ENCODE assay signal across 1 cellular context in the genomic region with DNA sequence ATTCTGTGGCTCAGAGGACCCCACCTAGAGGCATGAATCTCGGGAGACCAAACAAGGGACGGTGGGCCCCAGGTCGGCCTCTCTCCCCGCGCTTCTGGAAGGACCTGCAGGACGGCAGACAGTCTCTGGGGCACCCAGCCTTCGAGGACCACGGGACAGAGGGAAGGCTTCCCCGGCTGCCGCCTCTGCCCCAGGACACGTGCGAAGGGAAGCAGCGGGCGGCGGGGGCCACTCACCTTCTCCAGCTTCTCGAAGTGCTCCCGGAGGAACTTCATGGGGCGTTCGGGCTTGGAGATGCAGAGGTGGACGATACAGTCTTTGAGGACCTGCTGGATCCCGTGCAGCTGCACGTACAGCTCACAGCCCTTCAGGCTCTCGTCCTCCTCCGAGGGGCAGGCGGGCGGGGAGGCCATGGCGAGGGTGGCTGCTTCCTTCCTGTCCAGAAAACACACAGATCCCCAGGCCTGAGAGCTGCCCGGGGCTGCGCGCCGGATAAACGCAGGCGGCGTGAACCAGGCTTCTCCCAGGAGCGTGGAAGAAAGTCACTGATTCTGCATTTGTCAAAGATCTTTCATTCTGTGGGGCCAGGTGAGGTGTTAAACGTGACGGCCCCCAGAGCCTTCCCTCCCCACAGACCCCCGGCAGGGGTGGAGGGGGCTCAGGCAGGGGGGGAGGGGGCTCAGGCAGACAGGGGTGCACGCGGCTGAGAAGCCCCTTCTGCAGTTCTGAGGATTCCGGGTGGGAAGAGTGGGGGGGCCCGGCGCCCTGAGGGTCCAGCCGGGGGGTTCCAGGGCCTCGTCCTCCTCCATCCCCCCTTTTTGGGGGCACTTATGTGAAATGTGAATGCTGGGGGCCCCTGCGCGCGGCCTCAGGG.
TF ChIP-seq lines count a peak whose summit lies in the region.

No MANE protein-coding gene starts in this region.

TF ChIP-seq in IMR-90, 13 proteins besides CTCF, POLR2A, EP300 and RAD21 (continued from another document):
- TF ChIP-seq CEBPB (IDR thresholded peaks at IDR 0.05; ENCODE audit: low read depth, low read length): no peak
